ENCODE assay signal across 17 cellular contexts in genomic region chr12:25253371-25254068, GRCh38. TPM values are rescaled to one million over a fixed set of nuclear protein-coding genes. Genes with fewer than 3 reads are reported as not detected.
DNase-seq lines count a peak whose midpoint lies in the region; ATAC-seq and TF ChIP-seq lines count a peak whose summit lies in the region.
"Had no signal": no experiment of that assay in that cellular context is flagged by ENCODE, and none has a peak within 500 bp of the region (broad histone marks: within the 10 kb centered on the region; RNA-seq: fewer than 3 reads in every experiment).

No MANE protein-coding gene starts in this region.

- no peaks in the 10 kb centered on the region for H3K9me3 Mint-ChIP-seq in natural killer cell
- H3K9me3 Mint-ChIP-seq in natural killer cell treated with Interleukin-12 subunit alpha and Interleukin-12 subunit beta and Interleukin-15 and Interleukin-18, amount 100 ng/mL, for 72 hours: no peaks in the 10 kb centered on the region
- no peaks in the 10 kb centered on the region for H3K9me3 Mint-ChIP-seq in memory B cell
- H3K9me3 Mint-ChIP-seq: H9 had no signal

- H3K27me3 Mint-ChIP-seq in natural killer cell (ENCODE audit: low read depth in 2 of 2) (no peaks in the 10 kb centered on the region), memory B cell (no peaks in the 10 kb centered on the region)
- no peaks in the 10 kb centered on the region for H3K27me3 Mint-ChIP-seq in natural killer cell treated with Interleukin-12 subunit alpha and Interleukin-12 subunit beta and Interleukin-15 and Interleukin-18, amount 100 ng/mL, for 72 hours

- intact Hi-C loops in natural killer cell (cut with micrococcal nuclease): loop anchor here (5.0 kb wide), 2 partner anchors 56 to 201 kb away; partner anchors contain the start of genes DNAI7 and ETFRF1

- TF ChIP-seq CTCF in natural killer cell (IDR thresholded peaks at IDR 0.05): no peak

- H3K27ac Mint-ChIP-seq in natural killer cell (peak overlapping the region; percentile 85 to 93), memory B cell (peak overlapping the region; percentile 93)
- H3K27ac Mint-ChIP-seq in natural killer cell treated with Interleukin-12 subunit alpha and Interleukin-12 subunit beta and Interleukin-15 and Interleukin-18, amount 100 ng/mL, for 72 hours: no peak overlapping the region
- H3K27ac Mint-ChIP-seq: H9 had no signal

- H3K4me1 Mint-ChIP-seq in natural killer cell (peaks cover 7 to 23% of the 10 kb centered on the region in 2 donors), memory B cell (peaks cover 30% of the 10 kb centered on the region)
- peaks cover under 1 to 9% of the 10 kb centered on the region in 2 donors for H3K4me1 Mint-ChIP-seq in natural killer cell treated with Interleukin-12 subunit alpha and Interleukin-12 subunit beta and Interleukin-15 and Interleukin-18, amount 100 ng/mL, for 72 hours (ENCODE audit: low read depth in 2 of 2)

- no peaks in the 10 kb centered on the region for H3K36me3 Mint-ChIP-seq in natural killer cell
- no peaks in the 10 kb centered on the region for H3K36me3 Mint-ChIP-seq in natural killer cell treated with Interleukin-12 subunit alpha and Interleukin-12 subunit beta and Interleukin-15 and Interleukin-18, amount 100 ng/mL, for 72 hours
- H3K36me3 Mint-ChIP-seq in memory B cell: no peaks in the 10 kb centered on the region

- H3K4me3 Mint-ChIP-seq in natural killer cell (peak overlapping the region; percentile 2), memory B cell (peak overlapping the region; percentile 37)
- no peak overlapping the region for H3K4me3 Mint-ChIP-seq in natural killer cell treated with Interleukin-12 subunit alpha and Interleukin-12 subunit beta and Interleukin-15 and Interleukin-18, amount 100 ng/mL, for 72 hours
- H3K4me3 Mint-ChIP-seq: H9 had no signal

- DNase-seq in natural killer cell: no peak
- DNase-seq in natural killer cell treated with Interleukin-12 subunit alpha and Interleukin-12 subunit beta and Interleukin-15 and Interleukin-18, amount 100 ng/mL, for 72 hours (ENCODE audit: low spot score): no peak
- DNase-seq in NAMALWA (ENCODE audit: low spot score): peak; percentile 60
- DNase-seq in memory B cell (ENCODE audit: low spot score in 2 of 2): peak in 1 of 2 donors; percentile 30
- DNase-seq in C1 segment of cervical spinal cord (lab: John Stamatoyannopoulos, UW): no peak
- DNase-seq in NCI-H2029 (lab: John Stamatoyannopoulos, UW): no peak
- DNase-seq: activated gamma-delta T cell treated with Interleukin-2 at 50 U/mL for 16 hours, aorta, DND-41, erythroblast, H9, mesendoderm, NCI-H2029 treated with DMSO at 0.1 percent for 48 hours, NCI-H446 had no signal

- ATAC-seq in natural killer cell: no peak
- no peak for ATAC-seq in natural killer cell treated with Interleukin-12 subunit alpha and Interleukin-12 subunit beta and Interleukin-15 and Interleukin-18, amount 100 ng/mL, for 72 hours
- ATAC-seq in memory B cell (ENCODE audit: low read depth): peak; percentile 39
- no peak for ATAC-seq in HG03460 (IDR thresholded peaks at IDR 0.05; ENCODE audit: unreplicated experiment)
- no peak for ATAC-seq in GM21423 (IDR thresholded peaks at IDR 0.05; ENCODE audit: unreplicated experiment)
- ATAC-seq: gastroesophageal sphincter had no signal

RNA-seq across cellular contexts. Expression of gene KRAS, which starts 2.8 kb away (rescaled TPM):
- 10 to 100 TPM; 33.3 to 39.6 (median 35.7) TPM for total RNA-seq in natural killer cell
- 10 to 100 TPM; 20.5 to 21.5 TPM for total RNA-seq in natural killer cell treated with Interleukin-12 subunit alpha and Interleukin-12 subunit beta and Interleukin-15 and Interleukin-18, amount 100 ng/mL, for 72 hours

RNA-seq across cellular contexts. Expression of gene ETFRF1, which starts 58.5 kb away (rescaled TPM):
- total RNA-seq in natural killer cell: 10 to 100 TPM; 17.5 to 42.8 (median 26.1) TPM
- 10 to 100 TPM in 1 of 2 donors, 1 to 10 TPM in 1; 6.6 to 10.7 TPM for total RNA-seq in natural killer cell treated with Interleukin-12 subunit alpha and Interleukin-12 subunit beta and Interleukin-15 and Interleukin-18, amount 100 ng/mL, for 72 hours

RNA-seq across cellular contexts. Expression of gene DNAI7, which starts 58.6 kb away (rescaled TPM):
- total RNA-seq in natural killer cell: under 1 TPM; 0.15 to 0.59 (median 0.48) TPM
- total RNA-seq in natural killer cell treated with Interleukin-12 subunit alpha and Interleukin-12 subunit beta and Interleukin-15 and Interleukin-18, amount 100 ng/mL, for 72 hours: under 1 TPM in 1 of 2 donors, not detected in 1; 0.17 TPM
- total RNA-seq: H9 had no signal

Comparison
In these comparisons a context has a peak if more than half of its experiments do, and no peak if none do; other contexts are left out.
1. H3K27ac Mint-ChIP-seq: peak in natural killer cell (2 of 2) and memory B cell (single experiment); none in natural killer cell treated with Interleukin-12 subunit alpha and Interleukin-12 subunit beta and Interleukin-15 and Interleukin-18, amount 100 ng/mL, for 72 hours (0 of 2).